Comparison of ENCODE assay signal across 24 cellular contexts in the genomic region with DNA sequence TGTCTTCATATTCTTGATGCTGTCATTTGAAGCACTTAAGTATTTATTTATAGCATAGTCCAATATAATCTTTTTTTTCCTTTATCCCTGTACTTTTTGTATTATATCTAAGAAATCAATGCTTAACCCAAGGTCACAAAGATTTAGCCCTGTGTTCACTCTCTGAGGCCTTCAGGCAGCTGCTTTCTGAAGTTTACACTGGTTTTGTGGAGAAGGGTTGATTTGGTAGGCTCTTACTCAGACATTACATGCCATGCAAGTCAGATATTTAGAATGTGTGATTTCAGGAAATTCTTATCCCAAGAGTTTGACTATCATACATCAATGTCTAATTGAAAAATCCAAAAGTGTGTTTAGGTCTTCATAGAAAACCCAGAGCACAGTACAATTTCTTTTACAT. TPM values are rescaled to one million over a fixed set of nuclear protein-coding genes. Genes with fewer than 3 reads are reported as not detected.
"Had no signal": no experiment of that assay in that cellular context is flagged by ENCODE, and none has a peak within 500 bp of the region (broad histone marks: within the 10 kb centered on the region; RNA-seq: fewer than 3 reads in every experiment).

No MANE protein-coding gene starts in this region.

- DNase-seq: natural killer cell; occipital lobe; ovary; posterior cingulate gyrus; psoas muscle; right cardiac atrium; right lobe of liver; sigmoid colon; spleen; stimulated activated CD4-positive, alpha-beta T cell treated with anti-CD3 and anti-CD28 coated beads, Interleukin-12 subunit alpha, Interleukin-12 subunit beta, amount 100 ng/mL, for 4 hours; stimulated activated CD4-positive, alpha-beta T cell treated with anti-CD3 and anti-CD28 coated beads, Interleukin-1b, Interleukin-23, amount 100 ng/mL, for 48 hours; stimulated activated CD4-positive, alpha-beta T cell treated with anti-CD3 and anti-CD28 coated beads, Interleukin-4, amount 100 ng/mL, for 1 hour; stimulated activated CD4-positive, alpha-beta T cell treated with anti-CD3 and anti-CD28 coated beads, Interleukin-4, amount 100 ng/mL, for 4 hours; stimulated activated CD8-positive, alpha-beta memory T cell treated with anti-CD3 and anti-CD28 coated beads, Interleukin-4, amount 100 ng/mL, for 48 hours; stimulated activated naive CD4-positive, alpha-beta T cell; stimulated activated naive CD8-positive, alpha-beta T cell treated with anti-CD3 and anti-CD28 coated beads, Interleukin-15, amount 100 ng/mL, for 72 hours; stimulated activated naive CD8-positive, alpha-beta T cell treated with anti-CD3 and anti-CD28 coated beads, Interleukin-15, Interleukin-2, amounts not matched to agents 100 U/mL and 50 U/mL, for 24 hours; substantia nigra; testis; tibial artery; transverse colon; upper lobe of right lung; uterus had no signal

- ATAC-seq: natural killer cell; psoas muscle; right cardiac atrium; stimulated activated memory B cell treated with anti-CD40 and anti-IgM and Interleukin-4, amounts not matched to agents 10 μg/mL and 1 μg/mL and 100 μg/mL, for 72 hours; stimulated activated naive CD8-positive, alpha-beta T cell treated with anti-CD3 and anti-CD28 coated beads, Interleukin-15, amount 100 ng/mL, for 72 hours; stimulated activated naive CD8-positive, alpha-beta T cell treated with anti-CD3 and anti-CD28 coated beads, Interleukin-15, Interleukin-2, amounts not matched to agents 100 U/mL and 50 U/mL, for 24 hours; upper lobe of right lung had no signal

RNA-seq across cellular contexts. Expression of a gene that starts 56.3 kb away (rescaled TPM):
- total RNA-seq: natural killer cell had no signal
